In genomic region chr15:101201411-101202174, GRCh38 we compare ENCODE assay signal across 8 cellular contexts. TPM values are rescaled to one million over a fixed set of nuclear protein-coding genes. Genes with fewer than 3 reads are reported as not detected.
DNase-seq lines count a peak whose midpoint lies in the region; ATAC-seq and TF ChIP-seq lines count a peak whose summit lies in the region.

No MANE protein-coding gene starts in this region.

- H3K4me1 Mint-ChIP-seq in activated CD4-positive, alpha-beta T cell treated with anti-CD3 and anti-CD28 coated beads for 36 hours = peaks cover 89% of the 10 kb centered on the region
- H3K4me1 Mint-ChIP-seq in type B pancreatic cell (ENCODE audit: unreplicated experiment) = peaks cover 62% of the 10 kb centered on the region

- 51% methylated on average over 3 of the region's 5 CpGs for WGBS in right lobe of liver (ENCODE audit: insufficient coverage, low coverage, low lambda C conversion rate, missing lambda C conversion rate)
- 15% methylated on average over 4 of the region's 5 CpGs for WGBS in suprapubic skin

- no peaks in the 10 kb centered on the region for H3K4me1 ChIP-seq in right lobe of liver
- H3K4me1 ChIP-seq in suprapubic skin = peaks cover 88% of the 10 kb centered on the region

- peak overlapping the region; percentile 94 for H3K27ac Mint-ChIP-seq in activated CD4-positive, alpha-beta T cell treated with anti-CD3 and anti-CD28 coated beads for 36 hours
- H3K27ac Mint-ChIP-seq in type B pancreatic cell = no peak overlapping the region

- H3K4me3 ChIP-seq in dorsolateral prefrontal cortex = peak overlapping the region in 11 of 59 donors; percentile 5 to 35 (median 20)
- H3K4me3 ChIP-seq in right lobe of liver = no peak overlapping the region
- H3K4me3 ChIP-seq in suprapubic skin = no peak overlapping the region

- peak overlapping the region in 52 of 59 donors; percentile 7 to 90 (median 66) for H3K27ac ChIP-seq in dorsolateral prefrontal cortex
- peak overlapping the region in 1 of 3 donors; percentile 24 for H3K27ac ChIP-seq in right lobe of liver
- H3K27ac ChIP-seq in suprapubic skin = peak overlapping the region; percentile 71

- POLR2A ChIA-PET in activated CD4-positive, alpha-beta T cell treated with anti-CD3 and anti-CD28 coated beads for 36 hours (lab: Charles Lee) = interaction anchor here (0.8 to 1.0 kb wide), 2 partner anchors 13 to 43 kb away, joined by 3 read pairs; no protein-coding TSS in a partner anchor

- peaks cover 28% of the 10 kb centered on the region for H3K36me3 Mint-ChIP-seq in activated CD4-positive, alpha-beta T cell treated with anti-CD3 and anti-CD28 coated beads for 36 hours (ENCODE audit: low read depth)
- H3K36me3 Mint-ChIP-seq in type B pancreatic cell = peaks cover 6% of the 10 kb centered on the region

- H3K27me3 ChIP-seq in dorsolateral prefrontal cortex = no peaks in the 10 kb centered on the region
- H3K27me3 ChIP-seq in right lobe of liver = no peaks in the 10 kb centered on the region
- no peaks in the 10 kb centered on the region for H3K27me3 ChIP-seq in suprapubic skin

- intact Hi-C loops in activated CD4-positive, alpha-beta T cell treated with anti-CD3 and anti-CD28 coated beads for 36 hours (cut with DNase I, micrococcal nuclease) = loop anchor here in 1 of 2 experiments (10.0 kb wide), 1 partner anchor 523 kb away; the partner anchor contains the start of gene TARS3
- intact Hi-C loops in dorsolateral prefrontal cortex (cut with DNase I) = loop anchor here (5.0 to 10.0 kb wide), 2 partner anchors 51 to 53 kb away; partner anchors contain the start of gene CHSY1 (in 2 of the 2)
- intact Hi-C loops in right lobe of liver (cut with DNase I) = no loop called here

- no peak for TF ChIP-seq EP300 in suprapubic skin (IDR thresholded peaks at IDR 0.05)

- peak; percentile 61 for DNase-seq in activated CD4-positive, alpha-beta T cell treated with anti-CD3 and anti-CD28 coated beads for 36 hours
- DNase-seq in activated CD4-positive, alpha-beta T cell treated with anti-CD3 and anti-CD28 coated beads, Interleukin-2, amount 50 U/mL, for 4 hours = no peak
- DNase-seq in SIG-M5 (lab: John Stamatoyannopoulos, UW) (peak; percentile 45), dorsolateral prefrontal cortex (peak; percentile 36 to 95 (median 84)), right lobe of liver (peak in 1 of 3 donors; percentile 59), suprapubic skin (ENCODE audit: low spot score in 2 of 2) (peak; percentile 95 to 96), type B pancreatic cell (ENCODE audit: extremely low spot score, unreplicated experiment) (no peak)
- no peak for DNase-seq in activated CD8-positive, alpha-beta memory T cell treated with anti-CD3 and anti-CD28 coated beads for 24 hours

- no peaks in the 10 kb centered on the region for H3K27me3 Mint-ChIP-seq in activated CD4-positive, alpha-beta T cell treated with anti-CD3 and anti-CD28 coated beads for 36 hours
- H3K27me3 Mint-ChIP-seq in type B pancreatic cell = no peaks in the 10 kb centered on the region

- CTCF ChIA-PET in activated CD4-positive, alpha-beta T cell treated with anti-CD3 and anti-CD28 coated beads for 36 hours (lab: Charles Lee) = interaction anchor here (0.5 to 1.4 kb wide), 3 partner anchors 9 to 42 kb away, joined by 3 to 6 read pairs (median 4); no protein-coding TSS in a partner anchor

- no peak overlapping the region for H3K4me3 Mint-ChIP-seq in activated CD4-positive, alpha-beta T cell treated with anti-CD3 and anti-CD28 coated beads for 36 hours
- H3K4me3 Mint-ChIP-seq in type B pancreatic cell = no peak overlapping the region

- ATAC-seq in activated CD4-positive, alpha-beta T cell treated with anti-CD3 and anti-CD28 coated beads for 36 hours = no peak
- peak; percentile 75 to 83 (median 79) for ATAC-seq in right lobe of liver

- H3K36me3 ChIP-seq in right lobe of liver (no peaks in the 10 kb centered on the region), suprapubic skin (no peaks in the 10 kb centered on the region)

- no peak for TF ChIP-seq POLR2A in right lobe of liver (IDR thresholded peaks at IDR 0.05)
- TF ChIP-seq POLR2A in suprapubic skin (IDR thresholded peaks at IDR 0.05) = peak in 1 of 2 donors; percentile 17

- TF ChIP-seq CTCF in dorsolateral prefrontal cortex (IDR thresholded peaks at IDR 0.05 in 54 of 56, conservative IDR thresholded peaks at IDR 0.05 in 2 of 56; ENCODE audit: low read depth in 1 of 56, partially characterized antibody in 56 of 56) (no peak), right lobe of liver (IDR thresholded peaks at IDR 0.05) (no peak), suprapubic skin (IDR thresholded peaks at IDR 0.05) (no peak), type B pancreatic cell (conservative IDR thresholded peaks at IDR 0.05) (no peak)

- H3K9me3 ChIP-seq in right lobe of liver (no peaks in the 10 kb centered on the region), suprapubic skin (no peaks in the 10 kb centered on the region)

- no peaks in the 10 kb centered on the region for H3K9me3 Mint-ChIP-seq in activated CD4-positive, alpha-beta T cell treated with anti-CD3 and anti-CD28 coated beads for 36 hours (ENCODE audit: low read depth)
- H3K9me3 Mint-ChIP-seq in type B pancreatic cell = no peaks in the 10 kb centered on the region

RNA-seq across cellular contexts. Expression of gene CHSY1, which starts 50.3 kb away (rescaled TPM):
- total RNA-seq in activated CD4-positive, alpha-beta T cell treated with anti-CD3 and anti-CD28 coated beads for 36 hours = 10 to 100 TPM; 31.5 to 36.1 TPM
- total RNA-seq in dorsolateral prefrontal cortex (10 to 100 TPM; 16.3 to 47.8 (median 26.7) TPM), right lobe of liver (10 to 100 TPM in 2 of 6 experiments, 1 to 10 TPM in 4; 4.9 to 12.6 (median 7.2) TPM), suprapubic skin (10 to 100 TPM; 29.7 to 39.6 (median 30.5) TPM), type B pancreatic cell (ENCODE audit: low replicate concordance) (18.4 and 43.0 TPM in 2 replicates)

Comparison
In these comparisons a context has a peak if more than half of its experiments do, and no peak if none do; other contexts are left out.
1. DNase-seq: peak in activated CD4-positive, alpha-beta T cell treated with anti-CD3 and anti-CD28 coated beads for 36 hours (single experiment), SIG-M5 (single experiment), dorsolateral prefrontal cortex (10 of 10) and suprapubic skin (2 of 2); none in activated CD4-positive, alpha-beta T cell treated with anti-CD3 and anti-CD28 coated beads, Interleukin-2, amount 50 U/mL, for 4 hours (0 of 2), activated CD8-positive, alpha-beta memory T cell treated with anti-CD3 and anti-CD28 coated beads for 24 hours (single experiment) and type B pancreatic cell (single experiment).
2. intact Hi-C loops: an anchor here in dorsolateral prefrontal cortex (5.0 to 10.0 kb wide); none called in right lobe of liver.